ENCODE assay signal across 1 cellular context in genomic region chr4:85725727-85726170, GRCh38.
A peak's percentile ranks its signal among the peaks of the same experiment; 100 is the strongest.
TF ChIP-seq lines count a peak whose summit lies in the region.

No MANE protein-coding gene starts in this region.

TF ChIP-seq in GM12878, 131 proteins besides CTCF, POLR2A, EP300 and RAD21 (continued from another document):
- TF ChIP-seq TCF3 (IDR thresholded peaks at IDR 0.05; ENCODE audit: borderline replicate concordance, insufficient read depth, low read depth, low read length) (no peak), SIX5 (IDR thresholded peaks at IDR 0.05; ENCODE audit: low read depth, low read length, severe bottlenecking) (no peak), DPF2 (IDR thresholded peaks at IDR 0.05) (peak; percentile 78; the same call in 1 of the 2 replicates), CEBPB (IDR thresholded peaks at IDR 0.05; ENCODE audit: borderline replicate concordance in 1 of 2, low read depth in 2 of 2, low read length in 2 of 2) (no peak), POU2F2 (IDR thresholded peaks at IDR 0.05; ENCODE audit: borderline replicate concordance, low read depth, low read length) (no peak), BACH1 (IDR thresholded peaks at IDR 0.05; ENCODE audit: borderline replicate concordance) (no peak), SUPT20H (IDR thresholded peaks at IDR 0.05; ENCODE audit: borderline replicate concordance, control insufficient read depth, low read depth, low read length) (no peak), STAT1 (conservative IDR thresholded peaks at IDR 0.05) (no peak), EGR1 (IDR thresholded peaks at IDR 0.05; ENCODE audit: borderline replicate concordance in 1 of 2, low read depth in 2 of 2, low read length in 2 of 2) (peak in 1 of 2 experiments; percentile 50; a peak in 1 of 3 replicates), YBX1 (IDR thresholded peaks at IDR 0.05) (no peak), TAF1 (IDR thresholded peaks at IDR 0.05; ENCODE audit: borderline replicate concordance, low read depth, low read length) (no peak), NBN (IDR thresholded peaks at IDR 0.05) (no peak), USF2 (IDR thresholded peaks at IDR 0.05; ENCODE audit: borderline replicate concordance, low read depth, low read length) (no peak), ZNF207 (IDR thresholded peaks at IDR 0.05; ENCODE audit: borderline replicate concordance) (no peak), GATAD2B (conservative IDR thresholded peaks at IDR 0.05; ENCODE audit: low read depth) (no peak), HDAC6 (IDR thresholded peaks at IDR 0.05; ENCODE audit: unreplicated experiment) (no peak), RAD51 (IDR thresholded peaks at IDR 0.05) (no peak), KLF5 (IDR thresholded peaks at IDR 0.05; ENCODE audit: partially characterized antibody) (no peak), RBBP5 (conservative IDR thresholded peaks at IDR 0.05) (no peak), NR2F1 (conservative IDR thresholded peaks at IDR 0.05) (0 out of 2 replicates have a peak, but pooled peaks have one; percentile 20)
